In the genomic region with DNA sequence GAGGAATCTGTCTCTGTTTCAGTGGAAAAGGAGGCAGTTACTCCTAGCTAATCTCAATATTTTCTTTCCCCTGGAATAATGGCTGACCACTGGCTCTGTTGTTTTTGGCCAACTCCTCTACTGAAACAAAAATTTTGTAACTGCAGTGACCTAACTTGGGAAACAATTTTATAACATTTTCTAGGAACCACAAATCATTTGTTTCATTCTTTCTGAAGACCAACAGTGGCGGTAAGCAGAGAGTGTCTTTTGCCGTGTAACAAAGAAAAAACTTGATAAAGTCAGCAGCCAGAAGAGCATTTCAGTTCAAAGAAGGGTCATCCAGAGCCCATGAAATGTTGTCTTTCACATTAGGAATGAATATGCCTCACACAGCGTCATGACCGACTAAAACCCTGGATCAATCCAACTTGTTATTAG, we compare ENCODE assay signal across 12 cellular contexts. TPM values are rescaled to one million over a fixed set of nuclear protein-coding genes. Genes with fewer than 3 reads are reported as not detected.
A peak's percentile ranks its signal among the peaks of the same experiment; 100 is the strongest.
DNase-seq lines count a peak whose midpoint lies in the region; ATAC-seq, FAIRE-seq and TF ChIP-seq lines count a peak whose summit lies in the region.
"Had no signal": no experiment of that assay in that cellular context is flagged by ENCODE, and none has a peak within 500 bp of the region (broad histone marks: within the 10 kb centered on the region; RNA-seq: fewer than 3 reads in every experiment).

No MANE protein-coding gene starts in this region.

- H3K36me3 Mint-ChIP-seq in osteocyte (ENCODE audit: unreplicated experiment): no peaks in the 10 kb centered on the region
- H3K36me3 Mint-ChIP-seq: memory B cell had no signal

- no peaks in the 10 kb centered on the region for H3K9me3 ChIP-seq in AG04450 (ENCODE audit: control insufficient read depth, insufficient read depth, low read length)

- ATAC-seq in GM19023 (IDR thresholded peaks at IDR 0.05; ENCODE audit: unreplicated experiment): no peak

- peak overlapping the region; percentile 96 for H3K27ac Mint-ChIP-seq in osteocyte (ENCODE audit: unreplicated experiment)
- H3K27ac Mint-ChIP-seq: memory B cell had no signal

- DNase-seq in AG04450 (ENCODE audit: low read depth, low spot score): no peak
- DNase-seq in fibroblast of villous mesenchyme (ENCODE audit: low read depth): peak; percentile 75
- DNase-seq in osteocyte (ENCODE audit: extremely low spot score, unreplicated experiment): no peak
- no peak for DNase-seq in stimulated activated CD4-positive, alpha-beta T cell treated with anti-CD3 and anti-CD28 coated beads, Interleukin-15, amount 100 ng/mL, for 24 hours
- DNase-seq in frontal cortex (ENCODE audit: low spot score in 2 of 2): no peak
- DNase-seq in NCI-H1105 treated with DMSO at 0.1 percent for 48 hours (lab: John Stamatoyannopoulos, UW): no peak
- DNase-seq: effector CD8-positive, alpha-beta T cell; NCI-H524; stimulated activated CD4-positive, alpha-beta T cell treated with anti-CD3 and anti-CD28 coated beads, Interleukin-2, amount 100 ng/mL, for 24 hours had no signal

- H3K9me3 Mint-ChIP-seq in osteocyte (ENCODE audit: unreplicated experiment): no peaks in the 10 kb centered on the region
- H3K9me3 Mint-ChIP-seq: memory B cell had no signal

- H3K4me3 ChIP-seq in AG04450 (ENCODE audit: low read depth, low read length): no peak overlapping the region
- H3K4me3 ChIP-seq in WI38 (ENCODE audit: low read depth, low read length): peak overlapping the region; percentile 23; the same call in 1 of the 2 replicates
- H3K4me3 ChIP-seq in fibroblast of villous mesenchyme (ENCODE audit: low read depth, low read length): no peak overlapping the region

- POLR2A ChIA-PET in AG04450 (lab: Yijun Ruan, JAX): interaction anchor here (0.8 to 5.0 kb wide), 10 partner anchors 12 to 68 kb away, joined by 3 to 59 read pairs (median 6); partner anchors contain the start of genes BFSP1 and DSTN

- no peak for TF ChIP-seq CTCF in AG04450 (IDR thresholded peaks at IDR 0.05; ENCODE audit: low read depth, low read length)
- no peak for TF ChIP-seq CTCF in WI38 (IDR thresholded peaks at IDR 0.05; ENCODE audit: low read depth, low read length)
- TF ChIP-seq CTCF in fibroblast of villous mesenchyme (IDR thresholded peaks at IDR 0.05; ENCODE audit: insufficient read depth, low read depth, low read length): no peak
- peak; percentile 13 for TF ChIP-seq CTCF in osteocyte (IDR thresholded peaks at IDR 0.05)

- no peaks in the 10 kb centered on the region for H3K27me3 Mint-ChIP-seq in osteocyte (ENCODE audit: unreplicated experiment)

- H3K4me3 Mint-ChIP-seq in osteocyte (ENCODE audit: unreplicated experiment): peak overlapping the region; percentile 40
- H3K4me3 Mint-ChIP-seq: memory B cell had no signal

- H3K27ac ChIP-seq in AG04450 (ENCODE audit: low read depth, low read length): peak overlapping the region; percentile 82

- peaks cover 75% of the 10 kb centered on the region for H3K4me1 Mint-ChIP-seq in osteocyte (ENCODE audit: unreplicated experiment)
- H3K4me1 Mint-ChIP-seq: memory B cell had no signal

- FAIRE-seq in frontal cortex (lab: Jason Lieb, UNC): no peak

- H3K27me3 ChIP-seq in AG04450 (ENCODE audit: control insufficient read depth, insufficient read depth, low read length): no peaks in the 10 kb centered on the region

- CTCF ChIA-PET in AG04450 (lab: Charles Lee): interaction anchor here (0.6 to 1.4 kb wide), 5 partner anchors 15 to 41 kb away, joined by 3 to 5 read pairs (median 3); partner anchors contain the start of gene DSTN

RNA-seq across cellular contexts. Expression of gene BFSP1, which starts 11.8 kb away (rescaled TPM):
- polyA plus RNA-seq in AG04450 (2011; rRNA removed): 2.3 and 2.9 TPM in 2 replicates
- 1.5 and 1.8 TPM in 2 replicates for polyA minus RNA-seq in AG04450 (2011; rRNA and poly(A)+ RNA removed)
- total RNA-seq in fibroblast of villous mesenchyme: 2.9 and 4.7 TPM in 2 replicates
- total RNA-seq in osteocyte: 12.6 and 13.8 TPM in 2 replicates
- 0.41 TPM for total RNA-seq in frontal cortex

RNA-seq across cellular contexts. Expression of gene DSTN, which starts 26.9 kb away (rescaled TPM):
- 318 and 414 TPM in 2 replicates for polyA plus RNA-seq in AG04450 (2011; rRNA removed)
- 27.3 and 48.9 TPM in 2 replicates for polyA minus RNA-seq in AG04450 (2011; rRNA and poly(A)+ RNA removed)
- 445 and 550 TPM in 2 replicates for total RNA-seq in fibroblast of villous mesenchyme
- 676 and 684 TPM in 2 replicates for total RNA-seq in osteocyte
- 258 TPM for total RNA-seq in frontal cortex
